In genomic region chr1:48688102-48688760, GRCh38 we compare ENCODE assay signal across 10 cellular contexts.
A peak's percentile ranks its signal among the peaks of the same experiment; 100 is the strongest.
DNase-seq lines count a peak whose midpoint lies in the region; ATAC-seq and TF ChIP-seq lines count a peak whose summit lies in the region.
"Had no signal": no experiment of that assay in that cellular context is flagged by ENCODE, and none has a peak within 500 bp of the region (broad histone marks: within the 10 kb centered on the region; RNA-seq: fewer than 3 reads in every experiment).

No MANE protein-coding gene starts in this region.

- in situ Hi-C loops in SK-MEL-5 (cut with HindIII; ENCODE audit: low pct_unique_long_range_greater_than_20kb, low sequenced_read_pairs) = no loop called here

- no peaks in the 10 kb centered on the region for H3K27me3 ChIP-seq in right atrium auricular region

- H3K27ac ChIP-seq in right atrium auricular region = no peak overlapping the region
- H3K27ac ChIP-seq: SJSA1 had no signal

- DNase-seq in DMS79 treated with DMSO at 0.1 percent for 48 hours (lab: John Stamatoyannopoulos, UW) (peak; percentile 18), DMS79 (lab: John Stamatoyannopoulos, UW) (no peak), SK-MEL-5 (ENCODE audit: low read depth, low spot score) (peak; percentile 37), neural crest cell (ENCODE audit: low read depth, low spot score) (no peak), HK-2 (ENCODE audit: unreplicated experiment) (no peak), globus pallidus (ENCODE audit: low spot score) (no peak), right atrium auricular region (ENCODE audit: low spot score) (no peak)

- no peaks in the 10 kb centered on the region for H3K36me3 Mint-ChIP-seq in neural crest cell (ENCODE audit: low read depth)
- H3K36me3 Mint-ChIP-seq: CD4-positive, CD25-positive, alpha-beta regulatory T cell had no signal

- H3K4me1 Mint-ChIP-seq in neural crest cell = peaks cover 17% of the 10 kb centered on the region
- H3K4me1 Mint-ChIP-seq: CD4-positive, CD25-positive, alpha-beta regulatory T cell had no signal

- peaks cover 19% of the 10 kb centered on the region for H3K27me3 Mint-ChIP-seq in neural crest cell (ENCODE audit: low read depth)
- H3K27me3 Mint-ChIP-seq: CD4-positive, CD25-positive, alpha-beta regulatory T cell had no signal

- no peaks in the 10 kb centered on the region for H3K9me3 Mint-ChIP-seq in neural crest cell
- H3K9me3 Mint-ChIP-seq: CD4-positive, CD25-positive, alpha-beta regulatory T cell had no signal

- ATAC-seq in HG02763 (IDR thresholded peaks at IDR 0.05; ENCODE audit: unreplicated experiment) = peak; percentile 48

- no peak overlapping the region for H3K4me3 ChIP-seq in right atrium auricular region
- H3K4me3 ChIP-seq: SJSA1 had no signal

- H3K9me3 ChIP-seq in right atrium auricular region = no peaks in the 10 kb centered on the region
- H3K9me3 ChIP-seq: SJSA1 had no signal

- no peak overlapping the region for H3K4me3 Mint-ChIP-seq in neural crest cell
- H3K4me3 Mint-ChIP-seq: CD4-positive, CD25-positive, alpha-beta regulatory T cell had no signal

- no peak overlapping the region for H3K27ac Mint-ChIP-seq in neural crest cell (ENCODE audit: unreplicated experiment)
- H3K27ac Mint-ChIP-seq: CD4-positive, CD25-positive, alpha-beta regulatory T cell had no signal

- no peaks in the 10 kb centered on the region for H3K4me1 ChIP-seq in right atrium auricular region
- H3K4me1 ChIP-seq: SJSA1 had no signal

- H3K36me3 ChIP-seq in right atrium auricular region = no peaks in the 10 kb centered on the region
- H3K36me3 ChIP-seq: SJSA1 had no signal

- TF ChIP-seq CTCF in neural crest cell (conservative IDR thresholded peaks at IDR 0.05) (peak; percentile 48), right atrium auricular region (IDR thresholded peaks at IDR 0.05) (peak in 1 of 2 donors; percentile 25)

Comparison
In these comparisons a context has a peak if more than half of its experiments do, and no peak if none do; other contexts are left out.
1. DNase-seq: peak in DMS79 treated with DMSO at 0.1 percent for 48 hours (single experiment) and SK-MEL-5 (single experiment); none in DMS79 (single experiment), neural crest cell (single experiment), HK-2 (single experiment), globus pallidus (single experiment) and right atrium auricular region (single experiment).